Comparison of ENCODE assay signal across 8 cellular contexts in genomic region chr6:154229796-154230195, GRCh38.
DNase-seq lines count a peak whose midpoint lies in the region; ATAC-seq lines count a peak whose summit lies in the region.
"Had no signal": no experiment of that assay in that cellular context is flagged by ENCODE, and none has a peak within 500 bp of the region (broad histone marks: within the 10 kb centered on the region; RNA-seq: fewer than 3 reads in every experiment).

No MANE protein-coding gene starts in this region.

- ATAC-seq in GM19452 (IDR thresholded peaks at IDR 0.05; ENCODE audit: unreplicated experiment) (peak; percentile 62), HG03196 (IDR thresholded peaks at IDR 0.05; ENCODE audit: unreplicated experiment) (peak; percentile 57), right cardiac atrium (no peak)

- H3K9me3 ChIP-seq in right cardiac atrium (ENCODE audit: control insufficient read depth, low read length) (no peaks in the 10 kb centered on the region), HAP-1 (no peaks in the 10 kb centered on the region)

- in situ Hi-C loops in HAP-1 (cut with MboI; ENCODE audit: low sequenced_read_pairs): no loop called here

- H3K4me1 ChIP-seq in right cardiac atrium (ENCODE audit: control insufficient read depth, insufficient read depth, low read length): no peaks in the 10 kb centered on the region
- peaks cover 6% of the 10 kb centered on the region; the same call in 1 of the 2 replicates for H3K4me1 ChIP-seq in HAP-1

- WGBS in right cardiac atrium: 80% methylated on average over 6 of the region's 6 CpGs

- intact Hi-C loops in right cardiac atrium (cut with DNase I): no loop called here

- DNase-seq in activated T-cell treated with anti-CD3 and anti-CD28 coated beads for 48 hours (ENCODE audit: low read depth) (peak; percentile 57), kidney glomerular epithelial cell (lab: John Stamatoyannopoulos, UW) (no peak), right cardiac atrium (no peak), HAP-1 (ENCODE audit: low spot score in 2 of 2) (no peak)
- peak; percentile 71 for DNase-seq in stimulated activated CD8-positive, alpha-beta memory T cell treated with anti-CD3 and anti-CD28 coated beads, Interleukin-4, amount 100 ng/mL, for 48 hours
- DNase-seq: dermis blood vessel endothelial cell had no signal

- H3K27me3 ChIP-seq in right cardiac atrium (ENCODE audit: control insufficient read depth, insufficient read depth): no peaks in the 10 kb centered on the region
- H3K27me3 ChIP-seq in HAP-1 (ENCODE audit: low read depth): no peaks in the 10 kb centered on the region

- no peaks in the 10 kb centered on the region for H3K36me3 ChIP-seq in HAP-1 (replicated peaks)

- no peak overlapping the region for H3K27ac ChIP-seq in right cardiac atrium (ENCODE audit: low read length)

- no peak overlapping the region for H3K4me3 ChIP-seq in right cardiac atrium (ENCODE audit: low read length)
- no peak overlapping the region for H3K4me3 ChIP-seq in HAP-1

Comparison
In these comparisons a context has a peak if more than half of its experiments do, and no peak if none do; other contexts are left out.
1. ATAC-seq: peak in GM19452 (single experiment) and HG03196 (single experiment); none in right cardiac atrium (0 of 2).
2. DNase-seq: peak in activated T-cell treated with anti-CD3 and anti-CD28 coated beads for 48 hours (single experiment) and stimulated activated CD8-positive, alpha-beta memory T cell treated with anti-CD3 and anti-CD28 coated beads, Interleukin-4, amount 100 ng/mL, for 48 hours (single experiment); none in kidney glomerular epithelial cell (single experiment), right cardiac atrium (0 of 3) and HAP-1 (0 of 2).